Comparison of ENCODE assay signal across 1 cellular context in the genomic region with DNA sequence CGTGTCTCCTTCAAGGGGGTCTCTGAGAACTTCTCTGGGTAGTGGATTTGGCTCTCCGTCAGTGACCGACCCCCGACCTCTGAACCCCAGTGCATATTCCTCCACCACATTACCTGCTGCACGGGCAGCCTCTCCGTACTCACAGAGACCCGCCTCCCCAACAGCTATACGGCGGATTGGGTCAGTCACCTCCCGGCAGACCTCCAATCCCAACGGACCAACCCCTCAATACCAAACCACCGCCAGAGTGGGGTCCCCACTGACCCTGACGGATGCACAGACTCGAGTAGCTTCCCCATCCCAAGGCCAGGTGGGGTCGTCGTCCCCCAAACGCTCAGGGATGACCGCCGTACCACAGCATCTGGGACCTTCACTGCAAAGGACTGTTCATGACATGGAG.
TF ChIP-seq lines count a peak whose summit lies in the region.

No MANE protein-coding gene starts in this region.

TF ChIP-seq in H1, 55 proteins besides CTCF, POLR2A, EP300 and RAD21:
- TF ChIP-seq SUZ12 (IDR thresholded peaks at IDR 0.05; ENCODE audit: low read length) (no peak), YY1 (IDR thresholded peaks at IDR 0.05; ENCODE audit: low read depth, low read length) (no peak), BACH1 (IDR thresholded peaks at IDR 0.05; ENCODE audit: low read length) (no peak), SIN3A (conservative IDR thresholded peaks at IDR 0.05 in 1 of 2, IDR thresholded peaks at IDR 0.05 in 1 of 2; ENCODE audit: low read depth in 1 of 2, low read length in 2 of 2) (no peak), SRF (IDR thresholded peaks at IDR 0.05; ENCODE audit: low read depth, low read length) (no peak), KDM4A (IDR thresholded peaks at IDR 0.05; ENCODE audit: low read depth, low read length, severe bottlenecking) (no peak)
- TF ChIP-seq, protein P1, sequence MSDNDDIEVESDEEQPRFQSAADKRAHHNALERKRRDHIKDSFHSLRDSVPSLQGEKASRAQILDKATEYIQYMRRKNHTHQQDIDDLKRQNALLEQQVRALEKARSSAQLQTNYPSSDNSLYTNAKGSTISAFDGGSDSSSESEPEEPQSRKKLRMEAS (IDR thresholded peaks at IDR 0.05): no peak
TF ChIP-seq in H1: peak in this region for 0.
